31 cellular contexts compared by ENCODE assay signal in genomic region chr17:19574956-19575355, GRCh38. TPM values are rescaled to one million over a fixed set of nuclear protein-coding genes. Genes with fewer than 3 reads are reported as not detected.
"Had no signal": no experiment of that assay in that cellular context is flagged by ENCODE, and none has a peak within 500 bp of the region (broad histone marks: within the 10 kb centered on the region; RNA-seq: fewer than 3 reads in every experiment).

No MANE protein-coding gene starts in this region.

- H3K4me3 Mint-ChIP-seq: activated CD4-positive, alpha-beta T cell treated with anti-CD3 and anti-CD28 coated beads, Interleukin-2, amount 10 ng/mL, durations not matched to agents 7 days and 5 days; activated naive CD4-positive, alpha-beta T cell treated with anti-CD3 and anti-CD28 coated beads, Interleukin-2, amount 10 ng/mL, durations not matched to agents 7 days and 5 days; activated naive CD8-positive, alpha-beta T cell treated with anti-CD3 and anti-CD28 coated beads, Interleukin-2, amount 10 ng/mL, durations not matched to agents 7 days and 5 days; activated T-cell treated with anti-CD3 and anti-CD28 coated beads, Interleukin-2, amount 50 U/mL, for 24 hours; activated T-cell treated with anti-CD3 and anti-CD28 coated beads, Interleukin-2, amount 50 U/mL, for 72 hours; dendritic cell treated with granulocyte-macrophage colony-stimulating factor and Interleukin-4, amounts not matched to agents 40 ng/mL and 50 ng/mL, for 4 days; endodermal cell had no signal

- H3K9me3 ChIP-seq: colonic mucosa, esophagus muscularis mucosa, gastrocnemius medialis, heart left ventricle had no signal

- H3K36me3 ChIP-seq: brain microvascular endothelial cell, colonic mucosa, esophagus muscularis mucosa, heart left ventricle had no signal

- H3K9me3 Mint-ChIP-seq: activated CD4-positive, alpha-beta T cell treated with anti-CD3 and anti-CD28 coated beads, Interleukin-2, amount 10 ng/mL, durations not matched to agents 7 days and 5 days; activated naive CD4-positive, alpha-beta T cell treated with anti-CD3 and anti-CD28 coated beads, Interleukin-2, amount 10 ng/mL, durations not matched to agents 7 days and 5 days; activated naive CD4-positive, alpha-beta T cell treated with anti-CD3 and anti-CD28 coated beads, Interleukin-2, amount 50 U/mL, for 72 hours; activated naive CD8-positive, alpha-beta T cell treated with anti-CD3 and anti-CD28 coated beads, Interleukin-2, amount 10 ng/mL, durations not matched to agents 7 days and 5 days; activated T-cell treated with anti-CD3 and anti-CD28 coated beads, Interleukin-2, amount 50 U/mL, for 24 hours; activated T-cell treated with anti-CD3 and anti-CD28 coated beads, Interleukin-2, amount 50 U/mL, for 72 hours; dendritic cell treated with granulocyte-macrophage colony-stimulating factor and Interleukin-4, amounts not matched to agents 40 ng/mL and 50 ng/mL, for 4 days; endodermal cell had no signal

- H3K27ac ChIP-seq: brain microvascular endothelial cell, colonic mucosa, dorsolateral prefrontal cortex, esophagus muscularis mucosa, foreskin keratinocyte, gastrocnemius medialis, heart left ventricle had no signal

- H3K4me1 ChIP-seq: foreskin keratinocyte had no signal

- DNase-seq: activated CD4-positive, alpha-beta T cell treated with anti-CD3 and anti-CD28 coated beads for 4 hours; activated CD4-positive, alpha-beta T cell treated with anti-CD3 and anti-CD28 coated beads, Interleukin-2, amount 10 ng/mL, durations not matched to agents 7 days and 5 days; activated CD4-positive, alpha-beta T cell treated with anti-CD3 and anti-CD28 coated beads, Interleukin-2, amount 50 U/mL, for 4 hours; activated CD4-positive, CD25-positive, alpha-beta regulatory T cell; activated CD4-positive, CD25-positive, alpha-beta regulatory T cell treated with anti-CD3 and anti-CD28 coated beads, Interleukin-2, amount 50 U/mL, for 72 hours; activated CD8-positive, alpha-beta memory T cell treated with anti-CD3 and anti-CD28 coated beads, Interleukin-2, amount 50 U/mL, for 48 hours; activated gamma-delta T cell; activated naive CD4-positive, alpha-beta T cell; activated naive CD4-positive, alpha-beta T cell treated with anti-CD3 and anti-CD28 coated beads, Interleukin-2, amount 10 ng/mL, durations not matched to agents 7 days and 5 days; activated naive CD8-positive, alpha-beta T cell treated with anti-CD3 and anti-CD28 coated beads, Interleukin-2, amount 10 ng/mL, durations not matched to agents 7 days and 5 days; activated T-cell treated with anti-CD3 and anti-CD28 coated beads for 4 hours; activated T-cell treated with anti-CD3 and anti-CD28 coated beads, Interleukin-2, amount 50 U/mL, for 24 hours; activated T-cell treated with anti-CD3 and anti-CD28 coated beads, Interleukin-2, amount 50 U/mL, for 72 hours; amniotic stem cell; anterior cingulate cortex; brain microvascular endothelial cell; central memory CD4-positive, alpha-beta T cell; cerebellar nuclear complex; colonic mucosa; dorsolateral prefrontal cortex; effector memory CD4-positive, alpha-beta T cell; endodermal cell; erythroblast; foreskin keratinocyte; gastrocnemius medialis; glutamatergic neuron; heart left ventricle; T-helper 2 cell had no signal

- H3K27me3 ChIP-seq: gastrocnemius medialis had no signal

- H3K36me3 Mint-ChIP-seq: activated naive CD4-positive, alpha-beta T cell treated with anti-CD3 and anti-CD28 coated beads, Interleukin-2, amount 10 ng/mL, durations not matched to agents 7 days and 5 days; activated naive CD4-positive, alpha-beta T cell treated with anti-CD3 and anti-CD28 coated beads, Interleukin-2, amount 50 U/mL, for 72 hours; activated naive CD8-positive, alpha-beta T cell treated with anti-CD3 and anti-CD28 coated beads, Interleukin-2, amount 10 ng/mL, durations not matched to agents 7 days and 5 days had no signal

- H3K4me3 ChIP-seq: colonic mucosa, dorsolateral prefrontal cortex, esophagus muscularis mucosa, gastrocnemius medialis, heart left ventricle had no signal

- H3K27ac Mint-ChIP-seq: activated CD4-positive, alpha-beta T cell treated with anti-CD3 and anti-CD28 coated beads, Interleukin-2, amount 10 ng/mL, durations not matched to agents 7 days and 5 days; activated naive CD4-positive, alpha-beta T cell treated with anti-CD3 and anti-CD28 coated beads, Interleukin-2, amount 10 ng/mL, durations not matched to agents 7 days and 5 days; activated naive CD4-positive, alpha-beta T cell treated with anti-CD3 and anti-CD28 coated beads, Interleukin-2, amount 50 U/mL, for 72 hours; activated naive CD8-positive, alpha-beta T cell treated with anti-CD3 and anti-CD28 coated beads, Interleukin-2, amount 10 ng/mL, durations not matched to agents 7 days and 5 days; activated T-cell treated with anti-CD3 and anti-CD28 coated beads, Interleukin-2, amount 50 U/mL, for 24 hours; activated T-cell treated with anti-CD3 and anti-CD28 coated beads, Interleukin-2, amount 50 U/mL, for 72 hours; dendritic cell treated with granulocyte-macrophage colony-stimulating factor and Interleukin-4, amounts not matched to agents 40 ng/mL and 50 ng/mL, for 4 days; endodermal cell had no signal

- H3K4me1 Mint-ChIP-seq: activated CD4-positive, alpha-beta T cell treated with anti-CD3 and anti-CD28 coated beads, Interleukin-2, amount 10 ng/mL, durations not matched to agents 7 days and 5 days; activated naive CD8-positive, alpha-beta T cell treated with anti-CD3 and anti-CD28 coated beads, Interleukin-2, amount 10 ng/mL, durations not matched to agents 7 days and 5 days had no signal

- ATAC-seq: activated naive CD4-positive, alpha-beta T cell treated with anti-CD3 and anti-CD28 coated beads, Interleukin-2, amount 50 U/mL, for 72 hours; activated T-cell treated with anti-CD3 and anti-CD28 coated beads, Interleukin-2, amount 50 U/mL, for 72 hours; foreskin keratinocyte; gastrocnemius medialis; heart left ventricle had no signal

RNA-seq across cellular contexts. Expression of gene SLC47A1, which starts 41.3 kb away (rescaled TPM):
- total RNA-seq: activated CD4-positive, alpha-beta T cell treated with anti-CD3 and anti-CD28 coated beads, Interleukin-2, amount 10 ng/mL, durations not matched to agents 7 days and 5 days; activated naive CD8-positive, alpha-beta T cell treated with anti-CD3 and anti-CD28 coated beads, Interleukin-2, amount 10 ng/mL, durations not matched to agents 7 days and 5 days had no signal
